8 cellular contexts compared by ENCODE assay signal in genomic region chr11:58578635-58579191, GRCh38. TPM values are rescaled to one million over a fixed set of nuclear protein-coding genes. Genes with fewer than 3 reads are reported as not detected.
DNase-seq lines count a peak whose midpoint lies in the region; ATAC-seq, FAIRE-seq and TF ChIP-seq lines count a peak whose summit lies in the region.

TSS of gene ZFP91 (plus strand) at chr11:58579063. CDS start at chr11:58579282, 219 bp downstream.

- H2AFZ ChIP-seq in IMR-90 (replicated peaks; ENCODE audit: low read length, poor library complexity) (peak within 1 kb of the TSS; percentile 96), endothelial cell of umbilical vein (ENCODE audit: low read depth, low read length) (peak within 1 kb of the TSS; percentile 60)

- H3K36me3 ChIP-seq in Caco-2 (ENCODE audit: control insufficient read depth, insufficient read depth, low read length) = no peaks in the 10 kb centered on the region
- no peaks in the 10 kb centered on the region for H3K36me3 ChIP-seq in IMR-90 (ENCODE audit: control insufficient read depth, insufficient read depth, low read length)
- no peaks in the 10 kb centered on the region for H3K36me3 ChIP-seq in endothelial cell of umbilical vein (ENCODE audit: control insufficient read depth in 2 of 2, extremely low read depth in 1 of 2, insufficient read depth in 2 of 2, low read length in 2 of 2)

- intact Hi-C loops in Caco-2 (cut with micrococcal nuclease; ENCODE audit: unreplicated experiment) = loop anchor here (1.0 to 5.0 kb wide), 7 partner anchors 184 to 911 kb away; partner anchors contain the start of genes FAM111A and FAM111B
- intact Hi-C loops in IMR-90 (cut with micrococcal nuclease) = loop anchor here (5.0 to 10.0 kb wide), 3 partner anchors 324 to 976 kb away; partner anchors contain the start of gene FAM111A
- intact Hi-C loops in endothelial cell of umbilical vein (cut with micrococcal nuclease) = loop anchor here (1.0 to 10.0 kb wide), 8 partner anchors 49 to 1264 kb away; partner anchors contain the start of genes FAM111B, MED19 and TMX2

- no peak for TF ChIP-seq RAD21 in IMR-90 (IDR thresholded peaks at IDR 0.05; ENCODE audit: low read length)

- peak within 1 kb of the TSS; percentile 93 for H3K9ac ChIP-seq in IMR-90 (ENCODE audit: low read depth, low read length)
- peak within 1 kb of the TSS; percentile 100 for H3K9ac ChIP-seq in endothelial cell of umbilical vein (replicated peaks; ENCODE audit: extremely low read depth, insufficient read depth, low read length)

- peaks cover 8 to 26% of the 10 kb centered on the region in 2 experiments; a peak in 3 of 4 replicates for H3K79me1 ChIP-seq in IMR-90 (ENCODE audit: low read depth in 1 of 2, low read length in 2 of 2)

- H3K79me2 ChIP-seq in endothelial cell of umbilical vein (ENCODE audit: control insufficient read depth, insufficient read depth, low read length) = peaks cover 42% of the 10 kb centered on the region

- H3K27me3 Mint-ChIP-seq in Caco-2 (ENCODE audit: insufficient read depth, unreplicated experiment) (no peaks in the 10 kb centered on the region), mesothelial cell of epicardium (ENCODE audit: low read depth) (no peaks in the 10 kb centered on the region)

- H3K14ac ChIP-seq in IMR-90 (replicated peaks; ENCODE audit: low read depth, low read length) = peak within 1 kb of the TSS; percentile 98

- H3K4me1 ChIP-seq in Caco-2 (no peaks in the 10 kb centered on the region), IMR-90 (ENCODE audit: control insufficient read depth, insufficient read depth, low read length) (peaks cover 10% of the 10 kb centered on the region), endothelial cell of umbilical vein (ENCODE audit: control insufficient read depth, extremely low read depth, insufficient read depth, low read length) (peaks cover 45% of the 10 kb centered on the region)

- peak within 1 kb of the TSS; percentile 91 for H2BK120ac ChIP-seq in IMR-90 (ENCODE audit: low read depth, low read length)

- H3K4me3 Mint-ChIP-seq in Caco-2 (ENCODE audit: unreplicated experiment) (peak within 1 kb of the TSS; percentile 99), mesothelial cell of epicardium (peak within 1 kb of the TSS; percentile 97)

- FAIRE-seq in endothelial cell of umbilical vein (lab: Jason Lieb, UNC) = peak; percentile 64

- H2AK9ac ChIP-seq in IMR-90 (replicated peaks; ENCODE audit: low read depth, low read length, poor library complexity) = peak within 1 kb of the TSS; percentile 100

- POLR2A ChIA-PET in Caco-2 (lab: Charles Lee) (no interaction called here), IMR-90 (lab: Charles Lee; ENCODE audit: unreplicated experiment) (no interaction called here), endothelial cell of umbilical vein (lab: Charles Lee) (no interaction called here)

- H3K9me1 ChIP-seq in IMR-90 (ENCODE audit: insufficient read depth, low read length) (peaks cover 5% of the 10 kb centered on the region; the same call in 1 of the 2 replicates), endothelial cell of umbilical vein (replicated peaks; ENCODE audit: control insufficient read depth, extremely low read depth, insufficient read depth, low read length) (no peaks in the 10 kb centered on the region)

- H3K9me3 ChIP-seq in Caco-2 (no peaks in the 10 kb centered on the region), IMR-90 (ENCODE audit: control insufficient read depth, insufficient read depth, low read length) (no peaks in the 10 kb centered on the region), endothelial cell of umbilical vein (replicated peaks; ENCODE audit: control insufficient read depth, insufficient read depth, low read length) (no peaks in the 10 kb centered on the region)

- H2BK15ac ChIP-seq in IMR-90 (ENCODE audit: low read depth, low read length) = peak within 1 kb of the TSS; percentile 67; the same call in 1 of the 3 replicates

- WGBS in IMR-90 (ENCODE audit: extremely low coverage in 2 of 2, insufficient read length in 1 of 2), 2 experiments = 0% methylated on average over 4 of the region's 51 CpGs; no CpG with 5 or more reads in 1 of the 2 experiments

- DNase-seq in Caco-2 (peak; percentile 95 to 98), IMR-90 (peak; percentile 98), OCI-M1 (lab: John Stamatoyannopoulos, UW) (peak; percentile 97), activated T-cell treated with anti-CD3 and anti-CD28 coated beads for 1 hour (ENCODE audit: low read depth) (peak; percentile 95), endothelial cell of umbilical vein (ENCODE audit: low read depth, low spot score) (peak; percentile 99), mesothelial cell of epicardium (ENCODE audit: low spot score in 2 of 2, unreplicated experiment in 2 of 2) (peak; percentile 92)
- DNase-seq in stimulated activated CD8-positive, alpha-beta memory T cell treated with anti-CD3 and anti-CD28 coated beads, Interleukin-15, amount 100 ng/mL, for 4 hours (ENCODE audit: low read depth in 2 of 2) = peak; percentile 94 to 96

- dilution Hi-C loops in IMR-90 (cut with HindIII; ENCODE audit: low sequenced_read_pairs, unreplicated experiment) = no loop called here
- dilution Hi-C loops in endothelial cell of umbilical vein (cut with MboI; ENCODE audit: extremely low pct_ligation_motif_present, low sequenced_read_pairs) = no loop called here

- peak within 1 kb of the TSS; percentile 98 for H3K4ac ChIP-seq in IMR-90 (ENCODE audit: low read depth, low read length)

- H3K9me3 Mint-ChIP-seq in Caco-2 (ENCODE audit: unreplicated experiment) (no peaks in the 10 kb centered on the region), mesothelial cell of epicardium (no peaks in the 10 kb centered on the region)

- H4K5ac ChIP-seq in IMR-90 (ENCODE audit: low read depth, low read length) = peak within 1 kb of the TSS; percentile 91

- BruUV-seq in Caco-2 (replicated peaks; lab: Mats Ljungman, UMichigan) (no TSS peak), IMR-90 (replicated peaks; lab: Mats Ljungman, UMichigan) (no TSS peak), endothelial cell of umbilical vein (replicated peaks; lab: Mats Ljungman, UMichigan) (no TSS peak)

- H3K27ac ChIP-seq in IMR-90 (ENCODE audit: insufficient read depth, low read length) = peak within 1 kb of the TSS; percentile 94
- peak within 1 kb of the TSS; percentile 99 for H3K27ac ChIP-seq in endothelial cell of umbilical vein (ENCODE audit: insufficient read depth, low read depth, low read length)

- peak within 1 kb of the TSS; percentile 78 for H3K18ac ChIP-seq in IMR-90 (ENCODE audit: low read depth, low read length)

- H3K4me2 ChIP-seq in IMR-90 (ENCODE audit: low read depth, low read length) (peak within 1 kb of the TSS; percentile 74), endothelial cell of umbilical vein (ENCODE audit: insufficient read depth, low read length) (peak within 1 kb of the TSS; percentile 93)

- H3K23ac ChIP-seq in IMR-90 (ENCODE audit: low read depth, low read length) = peak within 1 kb of the TSS; percentile 100

- CTCF ChIA-PET in Caco-2 (lab: Charles Lee) = interaction anchor here (1.5 to 2.2 kb wide), 3 partner anchors 11 to 51 kb away, joined by 4 to 11 read pairs (median 10); no protein-coding TSS in a partner anchor
- CTCF ChIA-PET in IMR-90 (lab: Yijun Ruan, JAX) = interaction anchor here (0.7 kb wide), 1 partner anchor 9 kb away, joined by 5 read pairs; no protein-coding TSS in a partner anchor
- CTCF ChIA-PET in endothelial cell of umbilical vein (lab: Charles Lee) = interaction anchor here (0.6 to 5.8 kb wide), 3 partner anchors 10 to 50 kb away, joined by 3 to 62 read pairs (median 37); no protein-coding TSS in a partner anchor

- peaks cover 36% of the 10 kb centered on the region for H3K36me3 Mint-ChIP-seq in Caco-2 (ENCODE audit: insufficient read depth, unreplicated experiment)
- no peaks in the 10 kb centered on the region for H3K36me3 Mint-ChIP-seq in mesothelial cell of epicardium

- no peak for TF ChIP-seq POLR2A in IMR-90 (IDR thresholded peaks at IDR 0.05; ENCODE audit: low read depth, low read length)
- no peak for TF ChIP-seq POLR2A in endothelial cell of umbilical vein (IDR thresholded peaks at IDR 0.05; ENCODE audit: low read depth, low read length)

- peak within 1 kb of the TSS; percentile 78 for H3K4me3 ChIP-seq in Caco-2 (ENCODE audit: low read depth, low read length)
- H3K4me3 ChIP-seq in IMR-90 (ENCODE audit: insufficient read depth, low read depth, low read length) = peak within 1 kb of the TSS; percentile 74
- H3K4me3 ChIP-seq in endothelial cell of umbilical vein (replicated peaks in 1 of 3; ENCODE audit: insufficient read depth in 1 of 3, low read depth in 1 of 3, low read length in 3 of 3) = peak within 1 kb of the TSS; percentile 59 to 92 (median 76)

- peak within 1 kb of the TSS; percentile 99 for H3K56ac ChIP-seq in IMR-90 (ENCODE audit: extremely low read depth, insufficient read depth, low read length)

- peak within 1 kb of the TSS; percentile 95 for H2BK5ac ChIP-seq in IMR-90 (ENCODE audit: low read depth, low read length, poor library complexity, severe bottlenecking)

- ATAC-seq in GM21515 (IDR thresholded peaks at IDR 0.05; ENCODE audit: unreplicated experiment) (peak; percentile 35), IMR-90 (ENCODE audit: low read depth) (peak; percentile 68)

- peaks cover 7% of the 10 kb centered on the region for H4K20me1 ChIP-seq in IMR-90 (ENCODE audit: insufficient read depth, low read length)
- no peaks in the 10 kb centered on the region for H4K20me1 ChIP-seq in endothelial cell of umbilical vein (replicated peaks; ENCODE audit: control insufficient read depth, extremely low read depth, insufficient read depth, low read length)

- no peak for TF ChIP-seq CTCF in Caco-2 (IDR thresholded peaks at IDR 0.05; ENCODE audit: insufficient read depth in 1 of 2, low read depth in 1 of 2, low read length in 1 of 2, severe bottlenecking in 1 of 2, unreplicated experiment in 1 of 2)
- TF ChIP-seq CTCF in IMR-90 (conservative IDR thresholded peaks at IDR 0.05; ENCODE audit: low read depth, low read length) = no peak
- TF ChIP-seq CTCF in endothelial cell of umbilical vein (IDR thresholded peaks at IDR 0.05; ENCODE audit: extremely low read depth in 1 of 2, insufficient read depth in 1 of 2, low read depth in 1 of 2, low read length in 2 of 2) = no peak
- TF ChIP-seq CTCF in mesothelial cell of epicardium (IDR thresholded peaks at IDR 0.05; ENCODE audit: unreplicated experiment) = no peak

- H2BK20ac ChIP-seq in IMR-90 (ENCODE audit: low read depth, low read length) = peak within 1 kb of the TSS; percentile 78

- H3K27me3 ChIP-seq in Caco-2 (replicated peaks; ENCODE audit: control insufficient read depth, insufficient read depth, low read length) (no peaks in the 10 kb centered on the region), IMR-90 (ENCODE audit: control insufficient read depth, insufficient read depth, low read length) (no peaks in the 10 kb centered on the region), endothelial cell of umbilical vein (ENCODE audit: control insufficient read depth in 2 of 2, insufficient read depth in 2 of 2, low read length in 2 of 2) (no peaks in the 10 kb centered on the region)

- in situ Hi-C loops in IMR-90 (cut with MboI; ENCODE audit: low sequenced_read_pairs) = loop anchor here (5.0 to 25.0 kb wide), 3 partner anchors 49 to 984 kb away; no protein-coding TSS in a partner anchor

- H3K27ac Mint-ChIP-seq in Caco-2 (ENCODE audit: unreplicated experiment) = peak within 1 kb of the TSS; percentile 99
- peak within 1 kb of the TSS; percentile 100 for H3K27ac Mint-ChIP-seq in mesothelial cell of epicardium

- H4K8ac ChIP-seq in IMR-90 (ENCODE audit: low read depth in 2 of 2, low read length in 2 of 2) = peak within 1 kb of the TSS; percentile 88 to 98

- peak within 1 kb of the TSS; percentile 97 for H4K91ac ChIP-seq in IMR-90 (ENCODE audit: insufficient read depth, low read depth, low read length)

- H3K4me1 Mint-ChIP-seq in Caco-2 (ENCODE audit: low read depth, unreplicated experiment) = no peaks in the 10 kb centered on the region
- H3K4me1 Mint-ChIP-seq in mesothelial cell of epicardium = peaks cover 37% of the 10 kb centered on the region

- H2AK5ac ChIP-seq in IMR-90 (ENCODE audit: low read depth, low read length) = peak within 1 kb of the TSS; percentile 97

RNA-seq across cellular contexts. Expression of gene ZFP91, which starts in this region (rescaled TPM):
- total RNA-seq in Caco-2 (2022) (37.5 and 40.6 TPM in 2 replicates), IMR-90 (2012; rRNA removed) (25.3 and 43.0 TPM in 2 replicates), endothelial cell of umbilical vein (51.0 and 52.0 TPM in 2 replicates), mesothelial cell of epicardium (39.6 to 41.0 TPM (median 39.7 TPM) in 3 replicates)
- polyA plus RNA-seq in IMR-90 (2012; rRNA removed) (18.1 and 20.7 TPM in 2 replicates), endothelial cell of umbilical vein (13.3 and 20.2 TPM in 2 replicates)
- polyA plus RNA-seq in IMR-90 (2012; cell fraction: cytosol; rRNA removed) = 3.4 and 5.3 TPM in 2 replicates
- polyA plus RNA-seq in IMR-90 (2012; cell fraction: nucleus; rRNA removed; ENCODE audit: low replicate concordance) = 2.9 and 18.9 TPM in 2 replicates
- polyA plus RNA-seq in endothelial cell of umbilical vein (2011; cell fraction: cytosol; rRNA removed) = 17.8 and 18.3 TPM in 2 replicates
- polyA plus RNA-seq in endothelial cell of umbilical vein (2011; cell fraction: nucleus; rRNA removed) = 21.5 and 33.6 TPM in 2 replicates
- 28.3 and 40.7 TPM in 2 replicates for polyA plus RNA-seq in endothelial cell of umbilical vein (2012)
- 35.3 and 36.9 TPM in 2 replicates for polyA minus RNA-seq in endothelial cell of umbilical vein
- 29.9 TPM for polyA minus RNA-seq in endothelial cell of umbilical vein (2011; cell fraction: cytosol; rRNA and poly(A)+ RNA removed)
- 26.0 and 35.7 TPM in 2 replicates for polyA minus RNA-seq in endothelial cell of umbilical vein (2011; cell fraction: nucleus; rRNA and poly(A)+ RNA removed)

Comparison
In these comparisons a context has a peak if more than half of its experiments do, and no peak if none do; other contexts are left out.
1. Peak in every context shown above with its lines: DNase-seq, ATAC-seq, H3K4me3 ChIP-seq and H3K27ac ChIP-seq.